1 cellular context compared by ENCODE assay signal in genomic region chr3:140911822-140912221, GRCh38.
TF ChIP-seq lines count a peak whose summit lies in the region.

No MANE protein-coding gene starts in this region.

TF ChIP-seq in HepG2, 621 proteins besides CTCF, POLR2A, EP300 and RAD21 (continued from another document and continues in another):
- TF ChIP-seq GFI1 (CRISPR knock-in tag; IDR thresholded peaks at IDR 0.05; ENCODE audit: borderline replicate concordance) = peak; percentile 89
- TF ChIP-seq ZNF615 (CRISPR knock-in tag; IDR thresholded peaks at IDR 0.05; ENCODE audit: borderline replicate concordance) = no peak
- peak; percentile 83; the same call in 1 of the 2 replicates for TF ChIP-seq RARA (CRISPR knock-in tag; IDR thresholded peaks at IDR 0.05)
- no peak for TF ChIP-seq CREBL2 (CRISPR knock-in tag; IDR thresholded peaks at IDR 0.05; ENCODE audit: borderline replicate concordance)
- no peak for TF ChIP-seq ZNF850 (CRISPR knock-in tag; conservative IDR thresholded peaks at IDR 0.05)
- no peak for TF ChIP-seq KDM5B (CRISPR knock-in tag; IDR thresholded peaks at IDR 0.05; ENCODE audit: borderline replicate concordance)
- no peak for TF ChIP-seq ZNF256 (CRISPR knock-in tag; conservative IDR thresholded peaks at IDR 0.05)
- TF ChIP-seq ZNF350 (CRISPR knock-in tag; IDR thresholded peaks at IDR 0.05; ENCODE audit: borderline replicate concordance, low read depth) = no peak
- no peak for TF ChIP-seq NFE2L1 (CRISPR knock-in tag; IDR thresholded peaks at IDR 0.05; ENCODE audit: borderline replicate concordance)
- no peak for TF ChIP-seq TOE1 (CRISPR knock-in tag; IDR thresholded peaks at IDR 0.05)
- TF ChIP-seq NR2F6 (IDR thresholded peaks at IDR 0.05) = peak; percentile 78
- TF ChIP-seq NR2F6 (CRISPR knock-in tag; IDR thresholded peaks at IDR 0.05) = 0 out of 2 replicates have a peak, but pooled peaks have one; percentile 47
- no peak for TF ChIP-seq ZNF746 (CRISPR knock-in tag; IDR thresholded peaks at IDR 0.05)
- TF ChIP-seq ZNF557 (CRISPR knock-in tag; IDR thresholded peaks at IDR 0.05) = no peak
- TF ChIP-seq FOXA1 (IDR thresholded peaks at IDR 0.05) = 0 out of 2 replicates have a peak, but pooled peaks have one; percentile 26
- peak; percentile 16; the same call in 1 of the 2 replicates for TF ChIP-seq FOXA1 (CRISPR knock-in tag; IDR thresholded peaks at IDR 0.05)
- no peak for TF ChIP-seq RORA (CRISPR knock-in tag; IDR thresholded peaks at IDR 0.05)
- TF ChIP-seq MED1 (CRISPR knock-in tag; IDR thresholded peaks at IDR 0.05) = peak; percentile 45
- no peak for TF ChIP-seq ZBTB49 (CRISPR knock-in tag; IDR thresholded peaks at IDR 0.05; ENCODE audit: borderline replicate concordance)
- no peak for TF ChIP-seq RBFOX2 (IDR thresholded peaks at IDR 0.05; ENCODE audit: low read depth, low read length)
- TF ChIP-seq YEATS2 (CRISPR knock-in tag; IDR thresholded peaks at IDR 0.05; ENCODE audit: borderline replicate concordance) = no peak
- no peak for TF ChIP-seq ZNF282 (IDR thresholded peaks at IDR 0.05; ENCODE audit: partially characterized antibody)
- TF ChIP-seq ISL2 (CRISPR knock-in tag; IDR thresholded peaks at IDR 0.05) = peak; percentile 57; the same call in 1 of the 2 replicates
- peak; percentile 88 for TF ChIP-seq TBX3 (IDR thresholded peaks at IDR 0.05; ENCODE audit: borderline replicate concordance)
- no peak for TF ChIP-seq ZNF547 (CRISPR knock-in tag; IDR thresholded peaks at IDR 0.05)
- no peak for TF ChIP-seq SNAPC5 (CRISPR knock-in tag; IDR thresholded peaks at IDR 0.05; ENCODE audit: borderline replicate concordance)
- TF ChIP-seq ZGPAT (CRISPR knock-in tag; IDR thresholded peaks at IDR 0.05) = peak; percentile 20; the same call in 1 of the 2 replicates
- TF ChIP-seq U2AF2 (IDR thresholded peaks at IDR 0.05; ENCODE audit: low read depth, low read length) = no peak
- peak; percentile 44 to 52 for TF ChIP-seq MAFK (conservative IDR thresholded peaks at IDR 0.05 in 1 of 2, IDR thresholded peaks at IDR 0.05 in 1 of 2; ENCODE audit: low read length in 2 of 2)
- TF ChIP-seq TCF7L2 (IDR thresholded peaks at IDR 0.05; ENCODE audit: low read depth, low read length) = no peak
- TF ChIP-seq NR2F2 (IDR thresholded peaks at IDR 0.05; ENCODE audit: borderline replicate concordance, low read depth) = peak; percentile 77
- no peak for TF ChIP-seq ZNF772 (CRISPR knock-in tag; IDR thresholded peaks at IDR 0.05)
- TF ChIP-seq GPBP1L1 (CRISPR knock-in tag; IDR thresholded peaks at IDR 0.05) = no peak
- peak; percentile 25 to 59; a peak in 3 of 4 replicates for TF ChIP-seq NR2F1 (CRISPR knock-in tag; IDR thresholded peaks at IDR 0.05)
- TF ChIP-seq PAXIP1 (CRISPR knock-in tag; conservative IDR thresholded peaks at IDR 0.05) = peak; percentile 70
- peak; percentile 39; the same call in 1 of the 2 replicates for TF ChIP-seq HOXA5 (CRISPR knock-in tag; IDR thresholded peaks at IDR 0.05)
- no peak for TF ChIP-seq MYNN (CRISPR knock-in tag; IDR thresholded peaks at IDR 0.05; ENCODE audit: low read depth)
- no peak for TF ChIP-seq POLR2AphosphoS2 (IDR thresholded peaks at IDR 0.05; ENCODE audit: low read depth, low read length)
- TF ChIP-seq PCBP2 (optimal IDR thresholded peaks at IDR 0.05; ENCODE audit: low read depth, low read length, poor library complexity, severe bottlenecking) = no peak
- TF ChIP-seq RERE (CRISPR knock-in tag; IDR thresholded peaks at IDR 0.05; ENCODE audit: low read depth) = 0 out of 2 replicates have a peak, but pooled peaks have one; percentile 42
- TF ChIP-seq ZNF530 (CRISPR knock-in tag; IDR thresholded peaks at IDR 0.05; ENCODE audit: low read depth) = no peak
- TF ChIP-seq ZNF512B (CRISPR knock-in tag; IDR thresholded peaks at IDR 0.05; ENCODE audit: borderline replicate concordance) = no peak
- no peak for TF ChIP-seq ZNF720 (CRISPR knock-in tag; IDR thresholded peaks at IDR 0.05)
- TF ChIP-seq HMG20A (CRISPR knock-in tag; IDR thresholded peaks at IDR 0.05; ENCODE audit: borderline replicate concordance) = peak; percentile 75; the same call in 1 of the 2 replicates
- no peak for TF ChIP-seq ZNF331 (CRISPR knock-in tag; IDR thresholded peaks at IDR 0.05)
- peak; percentile 65; the same call in 1 of the 2 replicates for TF ChIP-seq NR2C2 (CRISPR knock-in tag; IDR thresholded peaks at IDR 0.05; ENCODE audit: borderline replicate concordance)
- TF ChIP-seq FOXP4 (CRISPR knock-in tag; IDR thresholded peaks at IDR 0.05) = peak; percentile 92
